Comparison of ENCODE assay signal across 28 cellular contexts in the genomic region with DNA sequence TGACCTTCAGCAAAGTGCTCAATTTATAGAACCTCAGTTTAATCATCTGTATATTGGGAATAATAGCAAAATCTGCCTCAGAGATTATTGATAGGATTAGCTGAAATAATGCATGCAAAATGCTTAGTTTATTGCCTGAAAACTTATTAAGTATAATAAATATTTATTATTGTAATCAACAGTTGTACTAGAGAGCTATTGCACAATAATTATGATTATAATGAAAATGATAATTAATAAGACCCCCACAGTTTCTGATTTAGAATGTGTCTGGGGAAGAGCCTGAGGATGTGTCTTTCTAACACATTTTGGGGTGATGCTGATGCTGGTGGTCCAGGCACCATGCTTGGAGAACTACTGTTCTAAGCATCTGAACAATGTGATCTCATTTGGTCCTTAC.
"Had no signal": no experiment of that assay in that cellular context is flagged by ENCODE, and none has a peak within 500 bp of the region (broad histone marks: within the 10 kb centered on the region; RNA-seq: fewer than 3 reads in every experiment).

No MANE protein-coding gene starts in this region.

- ATAC-seq: effector memory CD8-positive, alpha-beta T cell; esophagus mucosa; foreskin keratinocyte; gastrocnemius medialis; gastroesophageal sphincter; heart left ventricle; heart right ventricle had no signal

- FAIRE-seq: colon, endometrium, endothelial cell of umbilical vein, frontal cortex had no signal

- H3K36me3 ChIP-seq: colonic mucosa, esophagus muscularis mucosa, esophagus squamous epithelium, gastrocnemius medialis, gastroesophageal sphincter, heart left ventricle, heart right ventricle had no signal

- H3K27ac ChIP-seq: colonic mucosa, coronary artery, dorsolateral prefrontal cortex, epithelial cell of prostate, esophagus muscularis mucosa, esophagus squamous epithelium, foreskin keratinocyte, gastrocnemius medialis, gastroesophageal sphincter, heart left ventricle, heart right ventricle had no signal

- H3K4me1 ChIP-seq: colonic mucosa, esophagus muscularis mucosa, esophagus squamous epithelium, foreskin keratinocyte, gastrocnemius medialis, gastroesophageal sphincter, heart left ventricle, heart right ventricle had no signal

- H3K27me3 ChIP-seq: colonic mucosa, esophagus squamous epithelium, foreskin keratinocyte, gastrocnemius medialis, heart left ventricle had no signal

- DNase-seq: colonic mucosa; cortex of kidney; dermis blood vessel endothelial cell; dorsolateral prefrontal cortex; effector CD4-positive, alpha-beta T cell; effector CD8-positive, alpha-beta T cell; effector memory CD4-positive, alpha-beta T cell; effector memory CD8-positive, alpha-beta T cell; endodermal cell; erythroblast; esophagus squamous epithelium; foreskin fibroblast; foreskin keratinocyte; foreskin melanocyte; gastrocnemius medialis; glutamatergic neuron; head of caudate nucleus; heart left ventricle; heart right ventricle had no signal

- H3K4me3 ChIP-seq: colonic mucosa, coronary artery, dorsolateral prefrontal cortex, esophagus muscularis mucosa, esophagus squamous epithelium, gastrocnemius medialis, gastroesophageal sphincter, heart left ventricle, heart right ventricle had no signal

- H3K9me3 ChIP-seq: colonic mucosa, esophagus muscularis mucosa, esophagus squamous epithelium, gastrocnemius medialis had no signal
